1 cellular context compared by ENCODE assay signal in genomic region chr21:31731112-31731801, GRCh38.
TF ChIP-seq lines count a peak whose summit lies in the region.

No MANE protein-coding gene starts in this region.

TF ChIP-seq in K562, 482 proteins besides CTCF, POLR2A, EP300 and RAD21 (continued from another document and continues in another):
- TF ChIP-seq IRF9 (tag; IDR thresholded peaks at IDR 0.05) = no peak
- TF ChIP-seq ZNF146 (CRISPR knock-in tag; IDR thresholded peaks at IDR 0.05; ENCODE audit: unreplicated experiment) = no peak
- TF ChIP-seq, protein P1, sequence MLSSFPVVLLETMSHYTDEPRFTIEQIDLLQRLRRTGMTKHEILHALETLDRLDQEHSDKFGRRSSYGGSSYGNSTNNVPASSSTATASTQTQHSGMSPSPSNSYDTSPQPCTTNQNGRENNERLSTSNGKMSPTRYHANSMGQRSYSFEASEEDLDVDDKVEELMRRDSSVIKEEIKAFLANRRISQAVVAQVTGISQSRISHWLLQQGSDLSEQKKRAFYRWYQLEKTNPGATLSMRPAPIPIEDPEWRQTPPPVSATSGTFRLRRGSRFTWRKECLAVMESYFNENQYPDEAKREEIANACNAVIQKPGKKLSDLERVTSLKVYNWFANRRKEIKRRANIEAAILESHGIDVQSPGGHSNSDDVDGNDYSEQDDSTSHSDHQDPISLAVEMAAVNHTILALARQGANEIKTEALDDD (IDR thresholded peaks at IDR 0.05) = no peak
- peak; percentile 75 for TF ChIP-seq FUS (optimal IDR thresholded peaks at IDR 0.05; ENCODE audit: low read depth, low read length)
- TF ChIP-seq ZBTB9 (CRISPR knock-in tag; IDR thresholded peaks at IDR 0.05) = no peak
- TF ChIP-seq ZBTB40 (IDR thresholded peaks at IDR 0.05) = 0 out of 2 replicates have a peak, but pooled peaks have one; percentile 51
- TF ChIP-seq ZBTB40 (CRISPR knock-in tag; IDR thresholded peaks at IDR 0.05) = no peak
- TF ChIP-seq ZNF717 (CRISPR knock-in tag; IDR thresholded peaks at IDR 0.05) = no peak
- no peak for TF ChIP-seq TGIF2 (CRISPR knock-in tag; IDR thresholded peaks at IDR 0.05)
- TF ChIP-seq SAFB (IDR thresholded peaks at IDR 0.05; ENCODE audit: borderline replicate concordance, low read depth, low read length) = no peak
- no peak for TF ChIP-seq CC2D1A (IDR thresholded peaks at IDR 0.05)
- TF ChIP-seq, protein P2, sequence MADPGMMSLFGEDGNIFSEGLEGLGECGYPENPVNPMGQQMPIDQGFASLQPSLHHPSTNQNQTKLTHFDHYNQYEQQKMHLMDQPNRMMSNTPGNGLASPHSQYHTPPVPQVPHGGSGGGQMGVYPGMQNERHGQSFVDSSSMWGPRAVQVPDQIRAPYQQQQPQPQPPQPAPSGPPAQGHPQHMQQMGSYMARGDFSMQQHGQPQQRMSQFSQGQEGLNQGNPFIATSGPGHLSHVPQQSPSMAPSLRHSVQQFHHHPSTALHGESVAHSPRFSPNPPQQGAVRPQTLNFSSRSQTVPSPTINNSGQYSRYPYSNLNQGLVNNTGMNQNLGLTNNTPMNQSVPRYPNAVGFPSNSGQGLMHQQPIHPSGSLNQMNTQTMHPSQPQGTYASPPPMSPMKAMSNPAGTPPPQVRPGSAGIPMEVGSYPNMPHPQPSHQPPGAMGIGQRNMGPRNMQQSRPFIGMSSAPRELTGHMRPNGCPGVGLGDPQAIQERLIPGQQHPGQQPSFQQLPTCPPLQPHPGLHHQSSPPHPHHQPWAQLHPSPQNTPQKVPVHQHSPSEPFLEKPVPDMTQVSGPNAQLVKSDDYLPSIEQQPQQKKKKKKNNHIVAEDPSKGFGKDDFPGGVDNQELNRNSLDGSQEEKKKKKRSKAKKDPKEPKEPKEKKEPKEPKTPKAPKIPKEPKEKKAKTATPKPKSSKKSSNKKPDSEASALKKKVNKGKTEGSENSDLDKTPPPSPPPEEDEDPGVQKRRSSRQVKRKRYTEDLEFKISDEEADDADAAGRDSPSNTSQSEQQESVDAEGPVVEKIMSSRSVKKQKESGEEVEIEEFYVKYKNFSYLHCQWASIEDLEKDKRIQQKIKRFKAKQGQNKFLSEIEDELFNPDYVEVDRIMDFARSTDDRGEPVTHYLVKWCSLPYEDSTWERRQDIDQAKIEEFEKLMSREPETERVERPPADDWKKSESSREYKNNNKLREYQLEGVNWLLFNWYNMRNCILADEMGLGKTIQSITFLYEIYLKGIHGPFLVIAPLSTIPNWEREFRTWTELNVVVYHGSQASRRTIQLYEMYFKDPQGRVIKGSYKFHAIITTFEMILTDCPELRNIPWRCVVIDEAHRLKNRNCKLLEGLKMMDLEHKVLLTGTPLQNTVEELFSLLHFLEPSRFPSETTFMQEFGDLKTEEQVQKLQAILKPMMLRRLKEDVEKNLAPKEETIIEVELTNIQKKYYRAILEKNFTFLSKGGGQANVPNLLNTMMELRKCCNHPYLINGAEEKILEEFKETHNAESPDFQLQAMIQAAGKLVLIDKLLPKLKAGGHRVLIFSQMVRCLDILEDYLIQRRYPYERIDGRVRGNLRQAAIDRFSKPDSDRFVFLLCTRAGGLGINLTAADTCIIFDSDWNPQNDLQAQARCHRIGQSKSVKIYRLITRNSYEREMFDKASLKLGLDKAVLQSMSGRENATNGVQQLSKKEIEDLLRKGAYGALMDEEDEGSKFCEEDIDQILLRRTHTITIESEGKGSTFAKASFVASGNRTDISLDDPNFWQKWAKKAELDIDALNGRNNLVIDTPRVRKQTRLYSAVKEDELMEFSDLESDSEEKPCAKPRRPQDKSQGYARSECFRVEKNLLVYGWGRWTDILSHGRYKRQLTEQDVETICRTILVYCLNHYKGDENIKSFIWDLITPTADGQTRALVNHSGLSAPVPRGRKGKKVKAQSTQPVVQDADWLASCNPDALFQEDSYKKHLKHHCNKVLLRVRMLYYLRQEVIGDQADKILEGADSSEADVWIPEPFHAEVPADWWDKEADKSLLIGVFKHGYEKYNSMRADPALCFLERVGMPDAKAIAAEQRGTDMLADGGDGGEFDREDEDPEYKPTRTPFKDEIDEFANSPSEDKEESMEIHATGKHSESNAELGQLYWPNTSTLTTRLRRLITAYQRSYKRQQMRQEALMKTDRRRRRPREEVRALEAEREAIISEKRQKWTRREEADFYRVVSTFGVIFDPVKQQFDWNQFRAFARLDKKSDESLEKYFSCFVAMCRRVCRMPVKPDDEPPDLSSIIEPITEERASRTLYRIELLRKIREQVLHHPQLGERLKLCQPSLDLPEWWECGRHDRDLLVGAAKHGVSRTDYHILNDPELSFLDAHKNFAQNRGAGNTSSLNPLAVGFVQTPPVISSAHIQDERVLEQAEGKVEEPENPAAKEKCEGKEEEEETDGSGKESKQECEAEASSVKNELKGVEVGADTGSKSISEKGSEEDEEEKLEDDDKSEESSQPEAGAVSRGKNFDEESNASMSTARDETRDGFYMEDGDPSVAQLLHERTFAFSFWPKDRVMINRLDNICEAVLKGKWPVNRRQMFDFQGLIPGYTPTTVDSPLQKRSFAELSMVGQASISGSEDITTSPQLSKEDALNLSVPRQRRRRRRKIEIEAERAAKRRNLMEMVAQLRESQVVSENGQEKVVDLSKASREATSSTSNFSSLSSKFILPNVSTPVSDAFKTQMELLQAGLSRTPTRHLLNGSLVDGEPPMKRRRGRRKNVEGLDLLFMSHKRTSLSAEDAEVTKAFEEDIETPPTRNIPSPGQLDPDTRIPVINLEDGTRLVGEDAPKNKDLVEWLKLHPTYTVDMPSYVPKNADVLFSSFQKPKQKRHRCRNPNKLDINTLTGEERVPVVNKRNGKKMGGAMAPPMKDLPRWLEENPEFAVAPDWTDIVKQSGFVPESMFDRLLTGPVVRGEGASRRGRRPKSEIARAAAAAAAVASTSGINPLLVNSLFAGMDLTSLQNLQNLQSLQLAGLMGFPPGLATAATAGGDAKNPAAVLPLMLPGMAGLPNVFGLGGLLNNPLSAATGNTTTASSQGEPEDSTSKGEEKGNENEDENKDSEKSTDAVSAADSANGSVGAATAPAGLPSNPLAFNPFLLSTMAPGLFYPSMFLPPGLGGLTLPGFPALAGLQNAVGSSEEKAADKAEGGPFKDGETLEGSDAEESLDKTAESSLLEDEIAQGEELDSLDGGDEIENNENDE (IDR thresholded peaks at IDR 0.05; ENCODE audit: low read depth, low read length) = no peak
- TF ChIP-seq FOXK1 (CRISPR knock-in tag; IDR thresholded peaks at IDR 0.05; ENCODE audit: borderline replicate concordance) = no peak
- TF ChIP-seq SMC3 (conservative IDR thresholded peaks at IDR 0.05; ENCODE audit: insufficient read depth, low read depth, low read length) = no peak
- TF ChIP-seq UBTF (IDR thresholded peaks at IDR 0.05; ENCODE audit: borderline replicate concordance in 1 of 2, low read depth in 2 of 2, low read length in 2 of 2) = peak in 1 of 2 experiments; percentile 9; a peak in 1 of 4 replicates
- no peak for TF ChIP-seq NCOA1 (IDR thresholded peaks at IDR 0.05; ENCODE audit: low read depth)
- no peak for TF ChIP-seq NBN (IDR thresholded peaks at IDR 0.05; ENCODE audit: low read depth)
- TF ChIP-seq NFIX (CRISPR knock-in tag; IDR thresholded peaks at IDR 0.05; ENCODE audit: low read depth) = no peak
- TF ChIP-seq ZBTB2 (IDR thresholded peaks at IDR 0.05) = no peak
